17 cellular contexts compared by ENCODE assay signal in the genomic region with DNA sequence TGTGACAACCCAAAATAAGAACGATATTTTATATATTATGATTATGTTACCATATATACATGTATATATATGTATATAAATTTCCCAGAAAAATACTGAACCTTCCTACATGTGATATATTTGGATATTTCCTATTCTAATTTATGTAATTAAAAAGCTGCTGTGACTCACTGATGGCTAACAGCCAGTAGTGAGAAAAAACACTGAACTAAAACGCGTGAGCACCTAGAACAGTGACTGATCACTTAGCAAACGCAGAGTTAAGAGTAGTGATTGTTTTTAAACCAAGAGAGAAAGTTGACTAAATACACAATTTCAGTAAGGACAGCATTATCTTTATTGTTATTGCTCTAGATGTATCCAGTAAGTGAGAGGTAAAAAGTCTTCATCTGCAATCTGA.
"Had no signal": no experiment of that assay in that cellular context is flagged by ENCODE, and none has a peak within 500 bp of the region (broad histone marks: within the 10 kb centered on the region; RNA-seq: fewer than 3 reads in every experiment).

No MANE protein-coding gene starts in this region.

- H3K36me3 ChIP-seq: adrenal gland, esophagus muscularis mucosa, heart left ventricle, pancreas, right atrium auricular region, upper lobe of left lung had no signal

- H3K4me3 ChIP-seq: adrenal gland, body of pancreas, esophagus muscularis mucosa, heart left ventricle, pancreas, right atrium auricular region, skin epidermis, upper lobe of left lung had no signal

- H3K4me1 Mint-ChIP-seq: endodermal cell had no signal

- H3K9me3 Mint-ChIP-seq: memory B cell had no signal

- H3K9me3 ChIP-seq: adrenal gland, body of pancreas, esophagus muscularis mucosa, heart left ventricle, pancreas, right atrium auricular region, upper lobe of left lung had no signal

- H3K27ac Mint-ChIP-seq: activated CD4-positive, alpha-beta T cell treated with anti-CD3 and anti-CD28 coated beads, Interleukin-2, amount 10 ng/mL, durations not matched to agents 7 days and 5 days; dendritic cell treated with granulocyte-macrophage colony-stimulating factor and Interleukin-4, amounts not matched to agents 40 ng/mL and 50 ng/mL, for 4 days; endodermal cell; memory B cell; T-helper 1 cell treated with Interleukin-12 subunit alpha and Interleukin-12 subunit beta and Interleukin-4 antibody, amounts not matched to agents 30 μg/mL and 1 μg/mL, for 36 hours had no signal

- H3K27me3 Mint-ChIP-seq: activated CD4-positive, alpha-beta T cell treated with anti-CD3 and anti-CD28 coated beads, Interleukin-2, amount 10 ng/mL, durations not matched to agents 7 days and 5 days; dendritic cell treated with granulocyte-macrophage colony-stimulating factor and Interleukin-4, amounts not matched to agents 40 ng/mL and 50 ng/mL, for 4 days; memory B cell had no signal

- H3K4me1 ChIP-seq: adrenal gland, body of pancreas, pancreas, upper lobe of left lung had no signal

- ATAC-seq: body of pancreas, heart left ventricle, left lobe of liver, pancreas had no signal

- H3K4me3 Mint-ChIP-seq: activated CD4-positive, alpha-beta T cell treated with anti-CD3 and anti-CD28 coated beads, Interleukin-2, amount 10 ng/mL, durations not matched to agents 7 days and 5 days; dendritic cell treated with granulocyte-macrophage colony-stimulating factor and Interleukin-4, amounts not matched to agents 40 ng/mL and 50 ng/mL, for 4 days; endodermal cell; memory B cell; T-helper 1 cell treated with Interleukin-12 subunit alpha and Interleukin-12 subunit beta and Interleukin-4 antibody, amounts not matched to agents 30 μg/mL and 1 μg/mL, for 36 hours had no signal

- H3K27me3 ChIP-seq: adrenal gland, body of pancreas, esophagus muscularis mucosa, heart left ventricle, pancreas, right atrium auricular region, upper lobe of left lung had no signal

- H3K27ac ChIP-seq: adrenal gland, body of pancreas, esophagus muscularis mucosa, heart left ventricle, pancreas, right atrium auricular region, skin epidermis, upper lobe of left lung had no signal

- DNase-seq: activated CD4-positive, alpha-beta T cell treated with anti-CD3 and anti-CD28 coated beads, Interleukin-2, amount 10 ng/mL, durations not matched to agents 7 days and 5 days; activated T-cell treated with anti-CD3 and anti-CD28 coated beads for 4 hours; adrenal gland; body of pancreas; endodermal cell; heart left ventricle; islet precursor cell; pancreas; SHP77 treated with DMSO at 0.1 percent for 48 hours; upper lobe of left lung had no signal
